Comparison of ENCODE assay signal across 22 cellular contexts in genomic region chr15:71319935-71320334, GRCh38.
DNase-seq lines count a peak whose midpoint lies in the region; ATAC-seq, FAIRE-seq and TF ChIP-seq lines count a peak whose summit lies in the region.
"Had no signal": no experiment of that assay in that cellular context is flagged by ENCODE, and none has a peak within 500 bp of the region (broad histone marks: within the 10 kb centered on the region; RNA-seq: fewer than 3 reads in every experiment).

No MANE protein-coding gene starts in this region.

- H3K9ac ChIP-seq in IMR-90 (ENCODE audit: low read depth, low read length) (no peak overlapping the region), keratinocyte (ENCODE audit: control insufficient read depth, extremely low read depth, insufficient read depth, low read length) (no peak overlapping the region)
- H3K9ac ChIP-seq: BLaER1 had no signal

- H3K4me2 ChIP-seq in A549 = no peak overlapping the region
- no peak overlapping the region for H3K4me2 ChIP-seq in IMR-90 (ENCODE audit: low read depth, low read length)
- H3K4me2 ChIP-seq in keratinocyte (ENCODE audit: control insufficient read depth, extremely low read depth, insufficient read depth, low read depth, low read length) = no peak overlapping the region
- H3K4me2 ChIP-seq: BLaER1 had no signal

- no peak overlapping the region for H3K27ac ChIP-seq in A549
- H3K27ac ChIP-seq in IMR-90 (ENCODE audit: insufficient read depth, low read length) = no peak overlapping the region
- H3K27ac ChIP-seq in keratinocyte (ENCODE audit: control insufficient read depth, insufficient read depth, low read length) = no peak overlapping the region
- H3K27ac ChIP-seq in right lobe of liver = peak overlapping the region in 2 of 3 donors; percentile 42 to 61
- no peak overlapping the region for H3K27ac ChIP-seq in aorta (ENCODE audit: low read depth in 1 of 2, low read length in 2 of 2)
- H3K27ac ChIP-seq: BLaER1, C4-2B had no signal

- H2AFZ ChIP-seq in IMR-90 (replicated peaks; ENCODE audit: low read length, poor library complexity) = no peak overlapping the region
- no peak overlapping the region for H2AFZ ChIP-seq in keratinocyte (ENCODE audit: control insufficient read depth, low read length)

- peak overlapping the region; percentile 36 for H2BK5ac ChIP-seq in IMR-90 (ENCODE audit: low read depth, low read length, poor library complexity, severe bottlenecking)

- 0 out of 2 replicates have a peak overlapping the region, but pooled peaks have one; percentile 5 for H4K91ac ChIP-seq in IMR-90 (ENCODE audit: insufficient read depth, low read depth, low read length)

- H3K4me1 ChIP-seq in A549 (no peaks in the 10 kb centered on the region), IMR-90 (ENCODE audit: control insufficient read depth, insufficient read depth, low read length) (peaks cover 29% of the 10 kb centered on the region), keratinocyte (ENCODE audit: control insufficient read depth, extremely low read depth, insufficient read depth, low read length) (peaks cover 3% of the 10 kb centered on the region), right lobe of liver (peaks cover 0 to 17% (median 7%) of the 10 kb centered on the region in 4 donors), aorta (ENCODE audit: control insufficient read depth in 1 of 2, insufficient read depth in 2 of 2, low read length in 2 of 2) (peaks cover 0 to 11% of the 10 kb centered on the region in 2 donors)
- H3K4me1 ChIP-seq: BLaER1, Caco-2, HAP-1 had no signal

- H2BK120ac ChIP-seq in IMR-90 (ENCODE audit: low read depth, low read length) = peak overlapping the region; percentile 67; the same call in 1 of the 2 replicates

- 68% methylated on average over 3 of the region's 3 CpGs for WGBS in A549 (ENCODE audit: missing lambda C conversion rate)
- no CpG with 5 or more reads among the region's 3 CpGs for WGBS in IMR-90 (ENCODE audit: extremely low coverage in 2 of 2, insufficient read length in 1 of 2), 2 experiments
- WGBS in right lobe of liver (ENCODE audit: insufficient coverage, low coverage, low lambda C conversion rate, missing lambda C conversion rate) = 17% methylated on average over 1 of the region's 3 CpGs
- WGBS in aorta, 2 donors = 50 to 60% methylated on average over 3 of the region's 3 CpGs

- TF ChIP-seq RAD21 in A549 (conservative IDR thresholded peaks at IDR 0.05 in 1 of 2, IDR thresholded peaks at IDR 0.05 in 1 of 2) (no peak), IMR-90 (IDR thresholded peaks at IDR 0.05; ENCODE audit: low read length) (no peak)

- no peaks in the 10 kb centered on the region for H3K9me3 ChIP-seq in A549
- H3K9me3 ChIP-seq in IMR-90 (ENCODE audit: control insufficient read depth, insufficient read depth, low read length) = no peaks in the 10 kb centered on the region
- H3K9me3 ChIP-seq in keratinocyte (ENCODE audit: control insufficient read depth, low read depth, low read length) = no peaks in the 10 kb centered on the region
- H3K9me3 ChIP-seq in right lobe of liver = no peaks in the 10 kb centered on the region
- H3K9me3 ChIP-seq in aorta (ENCODE audit: control insufficient read depth, low read length) = no peaks in the 10 kb centered on the region
- H3K9me3 ChIP-seq: Caco-2, HAP-1 had no signal

- 0 out of 2 replicates have a peak overlapping the region, but pooled peaks have one; percentile 35 for H2AK5ac ChIP-seq in IMR-90 (ENCODE audit: low read depth, low read length)

- H2AK9ac ChIP-seq in IMR-90 (replicated peaks; ENCODE audit: low read depth, low read length, poor library complexity) = no peak overlapping the region

- TF ChIP-seq CTCF in A549 (IDR thresholded peaks at IDR 0.05) = no peak
- TF ChIP-seq CTCF in IMR-90 (conservative IDR thresholded peaks at IDR 0.05; ENCODE audit: low read depth, low read length) = no peak
- TF ChIP-seq CTCF in keratinocyte (optimal IDR thresholded peaks at IDR 0.05 in 1 of 3, IDR thresholded peaks at IDR 0.05 in 1 of 3, conservative IDR thresholded peaks at IDR 0.05 in 1 of 3; ENCODE audit: extremely low read depth in 1 of 3, insufficient read depth in 2 of 3, low read length in 3 of 3) = no peak
- no peak for TF ChIP-seq CTCF in right lobe of liver (IDR thresholded peaks at IDR 0.05)

- no TSS peak for BruUV-seq in IMR-90 (replicated peaks; lab: Mats Ljungman, UMichigan)

- peak overlapping the region in 1 of 2 experiments; percentile 17; a peak in 1 of 4 replicates for H4K8ac ChIP-seq in IMR-90 (ENCODE audit: low read depth in 2 of 2, low read length in 2 of 2)

- H3K56ac ChIP-seq in IMR-90 (ENCODE audit: extremely low read depth, insufficient read depth, low read length) = no peak overlapping the region

- DNase-seq in A549 (ENCODE audit: low read depth in 1 of 2, low spot score in 1 of 2) (no peak), IMR-90 (no peak), keratinocyte (ENCODE audit: low read depth, low spot score) (no peak), right lobe of liver (no peak), DMS79 (lab: John Stamatoyannopoulos, UW) (no peak), aorta (no peak), germinal center (ENCODE audit: low spot score) (no peak), NCI-H345 (lab: John Stamatoyannopoulos, UW) (no peak)
- DNase-seq: Caco-2; CD4-positive, CD25-positive, alpha-beta regulatory T cell; CD8-positive, alpha-beta T cell; DMS153; EL; GDM1; GOT3; HFFc6 had no signal

- TF ChIP-seq EP300 in A549 (IDR thresholded peaks at IDR 0.05) = no peak

- POLR2A ChIA-PET in A549 (lab: Yijun Ruan, JAX) = no interaction called here
- POLR2A ChIA-PET in IMR-90 (lab: Charles Lee; ENCODE audit: unreplicated experiment) = no interaction called here

- peaks cover 7 to 48% of the 10 kb centered on the region in 2 experiments; a peak in 3 of 4 replicates for H3K79me1 ChIP-seq in IMR-90 (ENCODE audit: low read depth in 1 of 2, low read length in 2 of 2)

- no peak overlapping the region for H4K5ac ChIP-seq in IMR-90 (ENCODE audit: low read depth, low read length)

- H3K14ac ChIP-seq in IMR-90 (replicated peaks; ENCODE audit: low read depth, low read length) = no peak overlapping the region

- in situ Hi-C loops in IMR-90 (cut with MboI; ENCODE audit: low sequenced_read_pairs) = no loop called here

- H3K4me3 ChIP-seq in A549 = no peak overlapping the region
- no peak overlapping the region for H3K4me3 ChIP-seq in IMR-90 (ENCODE audit: insufficient read depth, low read depth, low read length)
- H3K4me3 ChIP-seq in keratinocyte (ENCODE audit: control insufficient read depth in 2 of 3, extremely low read depth in 1 of 3, insufficient read depth in 2 of 3, low read depth in 1 of 3, low read length in 3 of 3) = no peak overlapping the region
- H3K4me3 ChIP-seq in right lobe of liver = no peak overlapping the region
- no peak overlapping the region for H3K4me3 ChIP-seq in aorta (ENCODE audit: low read length in 2 of 2)
- H3K4me3 ChIP-seq: BLaER1, GM12878, HAP-1 had no signal

- peak overlapping the region; percentile 33 for H3K4ac ChIP-seq in IMR-90 (ENCODE audit: low read depth, low read length)

- CTCF ChIA-PET in A549 (lab: Yijun Ruan, JAX) = interaction anchor here (1.1 to 1.7 kb wide), 3 partner anchors 10 to 67 kb away, joined by 3 to 5 read pairs (median 5); no protein-coding TSS in a partner anchor
- CTCF ChIA-PET in IMR-90 (lab: Yijun Ruan, JAX) = no interaction called here

- FAIRE-seq in A549 (lab: Jason Lieb, UNC) = peak; percentile 49
- FAIRE-seq in keratinocyte (lab: Jason Lieb, UNC) = peak; percentile 13
- FAIRE-seq: GM12878, GM19239, H54 had no signal

- H4K20me1 ChIP-seq in IMR-90 (ENCODE audit: insufficient read depth, low read length) (no peaks in the 10 kb centered on the region), keratinocyte (ENCODE audit: control insufficient read depth, extremely low read depth, insufficient read depth, low read length) (no peaks in the 10 kb centered on the region)
- H4K20me1 ChIP-seq: BLaER1 had no signal

- ATAC-seq in A549 (no peak), IMR-90 (ENCODE audit: low read depth) (no peak), right lobe of liver (peak; percentile 77 to 92 (median 86)), aorta (ENCODE audit: low FRiP score) (no peak)
- ATAC-seq: CD8-positive, alpha-beta T cell; GM12878 had no signal

- no peaks in the 10 kb centered on the region for H3K79me2 ChIP-seq in keratinocyte (ENCODE audit: control insufficient read depth, insufficient read depth, low read length)

- dilution Hi-C loops in IMR-90 (cut with HindIII; ENCODE audit: low sequenced_read_pairs, unreplicated experiment) = no loop called here
- dilution Hi-C loops in keratinocyte (cut with MboI; ENCODE audit: extremely low pct_ligation_motif_present, low sequenced_read_pairs) = no loop called here

- H2BK20ac ChIP-seq in IMR-90 (ENCODE audit: low read depth, low read length) = peak overlapping the region; percentile 85; the same call in 1 of the 2 replicates

- peaks cover 25% of the 10 kb centered on the region for H3K9me1 ChIP-seq in IMR-90 (ENCODE audit: insufficient read depth, low read length)
- H3K9me1 ChIP-seq in keratinocyte (ENCODE audit: control insufficient read depth, extremely low read depth, insufficient read depth, low read length) = no peaks in the 10 kb centered on the region

- no peak overlapping the region for H3K23ac ChIP-seq in IMR-90 (ENCODE audit: low read depth, low read length)

- intact Hi-C loops in IMR-90 (cut with micrococcal nuclease) = no loop called here
- intact Hi-C loops in right lobe of liver (cut with DNase I) = no loop called here
- intact Hi-C loops in aorta (cut with DNase I) = no loop called here

- H3K27me3 ChIP-seq in IMR-90 (ENCODE audit: control insufficient read depth, insufficient read depth, low read length) (no peaks in the 10 kb centered on the region), keratinocyte (ENCODE audit: control insufficient read depth, extremely low read depth, insufficient read depth, low read length) (no peaks in the 10 kb centered on the region), right lobe of liver (no peaks in the 10 kb centered on the region), aorta (ENCODE audit: control insufficient read depth in 1 of 2, insufficient read depth in 2 of 2, low read length in 1 of 2) (no peaks in the 10 kb centered on the region)
- H3K27me3 ChIP-seq: BLaER1 had no signal

- peak overlapping the region; percentile 72; the same call in 2 of the 3 replicates for H2BK15ac ChIP-seq in IMR-90 (ENCODE audit: low read depth, low read length)

- H3K36me3 ChIP-seq in IMR-90 (ENCODE audit: control insufficient read depth, insufficient read depth, low read length) (no peaks in the 10 kb centered on the region; the same call in 1 of the 2 replicates), keratinocyte (ENCODE audit: control insufficient read depth in 2 of 2, extremely low read depth in 1 of 2, insufficient read depth in 2 of 2, low read length in 2 of 2) (peaks cover 10 to 11% of the 10 kb centered on the region in 2 experiments), right lobe of liver (no peaks in the 10 kb centered on the region), aorta (ENCODE audit: control insufficient read depth in 1 of 2, insufficient read depth in 2 of 2, low read length in 1 of 2) (no peaks in the 10 kb centered on the region)
- H3K36me3 ChIP-seq: BLaER1, HAP-1 had no signal

- peak overlapping the region; percentile 76; the same call in 1 of the 2 replicates for H3K18ac ChIP-seq in IMR-90 (ENCODE audit: low read depth, low read length)

- TF ChIP-seq POLR2A in A549 (IDR thresholded peaks at IDR 0.05; ENCODE audit: low read length) (no peak), IMR-90 (IDR thresholded peaks at IDR 0.05; ENCODE audit: low read depth, low read length) (no peak), right lobe of liver (IDR thresholded peaks at IDR 0.05) (no peak)

Comparison
In these comparisons a context has a peak if more than half of its experiments do, and no peak if none do; other contexts are left out.
1. ATAC-seq: peak in right lobe of liver (4 of 4); none in A549 (0 of 2), IMR-90 (single experiment) and aorta (single experiment).
2. H3K27ac ChIP-seq: peak in right lobe of liver (2 of 3); none in A549 (0 of 2), IMR-90 (single experiment), keratinocyte (single experiment) and aorta (0 of 2).